Comparison of ENCODE assay signal across 8 cellular contexts in genomic region chr6:11538799-11539468, GRCh38. TPM values are rescaled to one million over a fixed set of nuclear protein-coding genes. Genes with fewer than 3 reads are reported as not detected.
DNase-seq lines count a peak whose midpoint lies in the region; ATAC-seq, FAIRE-seq and TF ChIP-seq lines count a peak whose summit lies in the region.

No MANE protein-coding gene starts in this region.

- H3K4me1 ChIP-seq in GM23248 (ENCODE audit: insufficient read depth), result no peaks in the 10 kb centered on the region; the same call in 1 of the 2 replicates
- H3K4me1 ChIP-seq in H1 (replicated peaks in 1 of 4; ENCODE audit: control insufficient read depth in 3 of 4, insufficient read depth in 4 of 4, low read length in 3 of 4), result no peaks in the 10 kb centered on the region; a peak in 1 of 7 replicates
- H3K4me1 ChIP-seq in psoas muscle, result peaks cover 15% of the 10 kb centered on the region

- POLR2A ChIA-PET in H1 (lab: Charles Lee; ENCODE audit: partially characterized antibody), result no interaction called here

- H2AK5ac ChIP-seq in H1 (ENCODE audit: low read depth, low read length), result no peak overlapping the region

- no peak for TF ChIP-seq EP300 in H1 (IDR thresholded peaks at IDR 0.05; ENCODE audit: borderline replicate concordance in 1 of 2, low read depth in 2 of 2, low read length in 2 of 2)

- no peaks in the 10 kb centered on the region for H3K9me2 ChIP-seq in GM23248 (ENCODE audit: insufficient read depth)

- no peak for TF ChIP-seq RAD21 in H1 (IDR thresholded peaks at IDR 0.05 in 1 of 2, conservative IDR thresholded peaks at IDR 0.05 in 1 of 2; ENCODE audit: low read depth in 2 of 2, low read length in 2 of 2)

- no peak overlapping the region for H4K91ac ChIP-seq in H1 (replicated peaks; ENCODE audit: insufficient read length, low read length)

- H4K8ac ChIP-seq in H1 (ENCODE audit: extremely low read depth, insufficient read depth, low read length), result no peak overlapping the region

- TF ChIP-seq POLR2A in H1 (IDR thresholded peaks at IDR 0.05; ENCODE audit: control extremely low read depth in 1 of 2, low read depth in 2 of 2, low read length in 2 of 2), result no peak

- intact Hi-C loops in psoas muscle (cut with DNase I), result no loop called here

- H2AFZ ChIP-seq in GM23248 (peak overlapping the region; percentile 76), H1 (ENCODE audit: low read length) (no peak overlapping the region)

- H3K4me2 ChIP-seq in GM23248 (ENCODE audit: unreplicated experiment), result peak overlapping the region; percentile 73
- peak overlapping the region; percentile 65 to 88 for H3K4me2 ChIP-seq in H1 (ENCODE audit: insufficient read depth in 1 of 2, low read depth in 2 of 2, low read length in 2 of 2)

- 42 to 43% methylated on average over 8 of the region's 8 CpGs for WGBS in GM23248 (ENCODE audit: low coverage in 1 of 2, low lambda C conversion rate in 2 of 2, missing lambda C conversion rate in 2 of 2), 2 experiments
- WGBS in H1 (ENCODE audit: extremely low coverage in 1 of 2, insufficient coverage in 1 of 2, insufficient read length in 1 of 2, insufficient replicate concordance in 2 of 2, low coverage in 1 of 2, low lambda C conversion rate in 2 of 2, missing lambda C conversion rate in 1 of 2), 2 experiments, result 45% methylated on average over 8 of the region's 8 CpGs; no CpG with 5 or more reads in 1 of the 2 experiments
- WGBS in psoas muscle, 3 donors, result 29 to 50% (median 34%) methylated on average over 8 of the region's 8 CpGs

- no peak overlapping the region for H3K56ac ChIP-seq in H1 (replicated peaks; ENCODE audit: insufficient read length, low read depth, low read length)

- H2BK12ac ChIP-seq in H1 (ENCODE audit: low read depth, low read length), result no peak overlapping the region

- H4K20me1 ChIP-seq in GM23248 (ENCODE audit: insufficient read depth) (no peaks in the 10 kb centered on the region), H1 (replicated peaks in 1 of 2; ENCODE audit: control insufficient read depth in 1 of 2, insufficient read depth in 2 of 2, low read length in 2 of 2) (peaks cover 0 to 2% of the 10 kb centered on the region in 2 experiments)

- H3F3A ChIP-seq in GM23248 (ENCODE audit: insufficient read depth), result peaks cover 14% of the 10 kb centered on the region

- H3K23me2 ChIP-seq in H1 (ENCODE audit: low read depth, low read length), result peaks cover 15% of the 10 kb centered on the region; the same call in 1 of the 2 replicates

- no peak overlapping the region for H3K18ac ChIP-seq in H1 (ENCODE audit: extremely low read depth, low read length)

- H3K9me3 ChIP-seq in GM23248 (ENCODE audit: low read depth) (no peaks in the 10 kb centered on the region), H1 (ENCODE audit: insufficient read depth in 2 of 2, low read depth in 1 of 2, low read length in 1 of 2) (no peaks in the 10 kb centered on the region), psoas muscle (no peaks in the 10 kb centered on the region)

- no peaks in the 10 kb centered on the region for H3K79me2 ChIP-seq in GM23248 (ENCODE audit: insufficient read depth)
- H3K79me2 ChIP-seq in H1 (ENCODE audit: control insufficient read depth in 1 of 2, insufficient read depth in 2 of 2, low read length in 2 of 2), result no peaks in the 10 kb centered on the region

- H3K27me3 ChIP-seq in GM23248 (replicated peaks; ENCODE audit: insufficient read depth) (no peaks in the 10 kb centered on the region), H1 (replicated peaks in 1 of 4; ENCODE audit: control insufficient read depth in 3 of 4, extremely low read depth in 1 of 4, insufficient read depth in 3 of 4, low read length in 3 of 4) (peaks cover 0 to 10% (median under 1%) of the 10 kb centered on the region in 4 experiments; a peak in 4 of 7 replicates), psoas muscle (ENCODE audit: insufficient read depth in 3 of 3, low read length in 2 of 3) (no peaks in the 10 kb centered on the region)

- H3K36me3 ChIP-seq in GM23248 (ENCODE audit: low read depth) (no peaks in the 10 kb centered on the region), H1 (ENCODE audit: control insufficient read depth in 2 of 4, insufficient read depth in 4 of 4, low read length in 3 of 4) (no peaks in the 10 kb centered on the region), psoas muscle (ENCODE audit: insufficient read depth in 1 of 2, low read depth in 1 of 2) (no peaks in the 10 kb centered on the region)

- CTCF ChIA-PET in H1 (lab: Charles Lee; ENCODE audit: partially characterized antibody), result interaction anchor here (2.0 kb wide), 1 partner anchor 14 kb away, joined by 6 read pairs; no protein-coding TSS in a partner anchor

- no peak overlapping the region for H3K4ac ChIP-seq in H1 (replicated peaks; ENCODE audit: insufficient read length, low read depth, low read length)

- H2BK15ac ChIP-seq in H1 (ENCODE audit: low read length), result no peak overlapping the region

- DNase-seq in GM23248, result peak; percentile 3
- peak; percentile 18 for DNase-seq in NOMO-1 treated with dmso at 0.1 percent for 144 hours (lab: John Stamatoyannopoulos, UW; ENCODE audit: unreplicated experiment)
- no peak for DNase-seq in H1 (ENCODE audit: low read depth in 1 of 2, low spot score in 2 of 2)
- no peak for DNase-seq in psoas muscle
- no peak for DNase-seq in activated effector memory CD4-positive, alpha-beta T cell treated with Interleukin-2 at 50 U/mL for 16 hours
- no peak for DNase-seq in activated CD8-positive, alpha-beta memory T cell treated with anti-CD3 and anti-CD28 coated beads, Interleukin-2, amount 50 U/mL, for 48 hours
- DNase-seq in cortex of kidney (lab: John Stamatoyannopoulos, UW), result no peak

- TF ChIP-seq CTCF in H1 (IDR thresholded peaks at IDR 0.05; ENCODE audit: control extremely low read depth in 1 of 3, insufficient read depth in 1 of 3, low read depth in 1 of 3, low read length in 3 of 3) (no peak), psoas muscle (IDR thresholded peaks at IDR 0.05) (no peak)

- H4K5ac ChIP-seq in H1 (ENCODE audit: insufficient read length, low read depth, low read length), result no peak overlapping the region

- H2BK5ac ChIP-seq in H1 (ENCODE audit: low read depth, low read length), result no peak overlapping the region

- in situ Hi-C loops in GM23248 (cut with MboI), result no loop called here

- no peak for FAIRE-seq in H1 (lab: Jason Lieb, UNC)

- H3K79me1 ChIP-seq in H1 (ENCODE audit: low read depth, low read length), result no peaks in the 10 kb centered on the region

- H3K9ac ChIP-seq in GM23248 (peak overlapping the region; percentile 11; the same call in 1 of the 2 replicates), H1 (replicated peaks in 1 of 4; ENCODE audit: extremely low read depth in 1 of 4, low read depth in 3 of 4, low read length in 3 of 4) (no peak overlapping the region)

- H3K4me3 ChIP-seq in GM23248, result peak overlapping the region; percentile 73
- H3K4me3 ChIP-seq in H1 (ENCODE audit: extremely low read depth in 1 of 4, insufficient read depth in 2 of 4, low read depth in 3 of 4, low read length in 4 of 4), result peak overlapping the region; percentile 57 to 85 (median 59)
- H3K4me3 ChIP-seq in psoas muscle, result peak overlapping the region; percentile 92

- no peak overlapping the region for H3K27ac ChIP-seq in GM23248
- H3K27ac ChIP-seq in H1 (ENCODE audit: low read depth, low read length), result no peak overlapping the region
- no peak overlapping the region for H3K27ac ChIP-seq in psoas muscle

- no peak overlapping the region for H2BK120ac ChIP-seq in H1 (replicated peaks; ENCODE audit: low read depth, low read length)

- ATAC-seq in psoas muscle (no peak), HG03039 (IDR thresholded peaks at IDR 0.05; ENCODE audit: unreplicated experiment) (no peak)

- no peak overlapping the region for H3K23ac ChIP-seq in H1 (ENCODE audit: insufficient read length)

- H2BK20ac ChIP-seq in H1 (ENCODE audit: low read length), result no peak overlapping the region

- no peak overlapping the region for H3K14ac ChIP-seq in H1 (ENCODE audit: insufficient read length)

TF ChIP-seq in H1, 55 proteins besides CTCF, POLR2A, EP300 and RAD21 (continues in another document):
- TF ChIP-seq CBX8 (IDR thresholded peaks at IDR 0.05; ENCODE audit: borderline replicate concordance, low read depth, low read length) (no peak), CTBP2 (IDR thresholded peaks at IDR 0.05; ENCODE audit: borderline replicate concordance, insufficient read depth, insufficient read length, low read length) (no peak), CREB1 (IDR thresholded peaks at IDR 0.05) (no peak), SP4 (IDR thresholded peaks at IDR 0.05; ENCODE audit: low read length) (no peak), SIX5 (IDR thresholded peaks at IDR 0.05; ENCODE audit: low read depth, low read length) (no peak), SP1 (IDR thresholded peaks at IDR 0.05; ENCODE audit: low read depth, low read length) (no peak), HDAC6 (IDR thresholded peaks at IDR 0.05; ENCODE audit: low read depth, low read length) (no peak), SAP30 (IDR thresholded peaks at IDR 0.05; ENCODE audit: insufficient read depth, insufficient replicate concordance, low read length) (no peak), RNF2 (IDR thresholded peaks at IDR 0.05; ENCODE audit: borderline replicate concordance, low read depth, low read length, missing control alignments, poor library complexity, severe bottlenecking) (no peak), RXRA (IDR thresholded peaks at IDR 0.05; ENCODE audit: insufficient read depth, low read depth, low read length) (no peak), E2F6 (IDR thresholded peaks at IDR 0.05) (no peak), GTF2F1 (IDR thresholded peaks at IDR 0.05; ENCODE audit: borderline replicate concordance, low read depth, low read length) (no peak), BACH1 (IDR thresholded peaks at IDR 0.05; ENCODE audit: low read length) (no peak)

RNA-seq across cellular contexts. Expression of gene TMEM170B, which starts 1.4 kb away (rescaled TPM):
- 0.54 and 0.63 TPM in 2 replicates for total RNA-seq in GM23248 (2014; rRNA removed; shearing (Covaris generic))
- polyA plus RNA-seq in GM23248 (2016; fragmentation: Nextera tagmentation; extraction: Ambion mirVana) (0.14 TPM in 2 replicates), H1 (2011; rRNA removed) (0.63 and 0.80 TPM in 2 replicates), psoas muscle (1 to 10 TPM; 2.7 to 7.4 (median 3.2) TPM)
- total RNA-seq in H1 (2021; fragmentation: NEBNext Ultra II Directional; extraction: Animal tissue kit (Norgen Biotek cat#: 25700)), result 3.9 and 4.3 TPM in 2 replicates
- 1.2 TPM for polyA plus RNA-seq in H1 (2011; cell fraction: cytosol; rRNA removed)
- 0.64 TPM for polyA plus RNA-seq in H1 (2011; cell fraction: nucleus; rRNA removed)
- polyA plus RNA-seq in H1 (2012, experiment 1 of 2), result 0.80 to 2.1 TPM (median 1.1 TPM) in 4 replicates
- polyA plus RNA-seq in H1 (2012, experiment 2 of 2), result 0.21 TPM
- polyA plus RNA-seq in H1 (2013, experiment 1 of 2), result 2.7 TPM
- polyA plus RNA-seq in H1 (2013, experiment 2 of 2), result 2.6 TPM
- 3.6 and 4.3 TPM in 2 replicates for polyA minus RNA-seq in H1 (2011; rRNA and poly(A)+ RNA removed)
- polyA minus RNA-seq in H1 (2011; cell fraction: cytosol; rRNA and poly(A)+ RNA removed), result 2.1 TPM
- 3.4 TPM for polyA minus RNA-seq in H1 (2011; cell fraction: nucleus; rRNA and poly(A)+ RNA removed)
- 10 to 100 TPM in 2 of 4 donors, 1 to 10 TPM in 2; 7.4 to 20.0 (median 10.0) TPM for total RNA-seq in psoas muscle

Comparison
In these comparisons a context has a peak if more than half of its experiments do, and no peak if none do; other contexts are left out.
1. DNase-seq: peak in GM23248 (single experiment) and NOMO-1 treated with dmso at 0.1 percent for 144 hours (single experiment); none in H1 (0 of 2), psoas muscle (0 of 2), activated effector memory CD4-positive, alpha-beta T cell treated with Interleukin-2 at 50 U/mL for 16 hours (single experiment), activated CD8-positive, alpha-beta memory T cell treated with anti-CD3 and anti-CD28 coated beads, Interleukin-2, amount 50 U/mL, for 48 hours (single experiment) and cortex of kidney (single experiment).
2. Peak in every context shown above with its lines, with median percentiles within 50 percentile points of each other: H3K4me3 ChIP-seq.